In the genomic region with DNA sequence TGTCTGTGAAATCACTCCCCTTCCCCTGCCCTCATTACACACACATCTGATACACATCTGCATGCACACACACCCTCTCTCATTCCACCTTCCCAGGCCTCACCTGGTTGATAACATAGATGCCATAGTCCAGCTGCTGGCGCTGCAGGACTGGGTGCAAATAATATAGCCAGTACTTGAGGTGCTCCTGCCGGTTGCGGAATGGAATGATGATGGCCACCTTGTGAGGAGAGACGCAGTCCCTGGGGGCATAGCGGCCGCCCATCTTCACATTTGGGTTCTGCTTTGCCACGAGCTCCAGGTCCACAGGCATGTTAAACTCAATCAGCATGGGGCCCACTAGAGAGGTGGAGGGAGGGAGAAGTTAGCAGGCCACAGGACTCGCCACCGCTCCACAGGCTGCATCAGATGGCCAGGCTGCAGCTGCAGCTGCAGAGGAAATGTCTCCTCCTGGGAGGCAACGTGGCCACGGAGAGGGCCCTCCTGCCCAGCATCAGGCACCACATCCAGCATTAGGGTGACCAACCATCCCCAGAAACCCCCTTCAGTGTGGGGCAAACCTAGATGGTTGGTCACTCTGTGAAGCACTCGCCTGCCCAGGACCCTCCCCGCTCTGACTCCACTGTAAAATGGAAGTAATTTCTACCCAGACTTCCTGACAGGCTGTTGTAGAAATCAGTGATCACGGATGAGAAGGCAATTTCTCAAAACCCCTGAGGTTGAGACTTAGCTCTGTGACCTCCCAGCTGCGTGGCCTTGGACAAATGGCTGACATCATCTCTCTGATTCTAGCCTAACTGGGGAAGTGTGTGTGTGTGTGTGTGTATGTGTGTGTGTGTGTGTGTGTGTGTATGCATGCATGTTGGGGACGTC, we compare ENCODE assay signal across 12 cellular contexts. TPM values are rescaled to one million over a fixed set of nuclear protein-coding genes. Genes with fewer than 3 reads are reported as not detected.
DNase-seq lines count a peak whose midpoint lies in the region; ATAC-seq and TF ChIP-seq lines count a peak whose summit lies in the region.
"Had no signal": no experiment of that assay in that cellular context is flagged by ENCODE, and none has a peak within 500 bp of the region (broad histone marks: within the 10 kb centered on the region; RNA-seq: fewer than 3 reads in every experiment).

No MANE protein-coding gene starts in this region.

- no peaks in the 10 kb centered on the region for H3K27me3 Mint-ChIP-seq in CD4-positive, alpha-beta T cell

- H3K4me1 Mint-ChIP-seq in CD4-positive, alpha-beta T cell (ENCODE audit: low read depth): peaks cover 58% of the 10 kb centered on the region

- peak overlapping the region; percentile 57 for H3K27ac Mint-ChIP-seq in CD4-positive, alpha-beta T cell

- H3K4me3 ChIP-seq in fibroblast of mammary gland (ENCODE audit: control insufficient read depth, low read depth, low read length) (no peak overlapping the region), parathyroid adenoma (ENCODE audit: low read depth, low read length) (no peak overlapping the region)

- no peak for DNase-seq in CD4-positive, alpha-beta T cell
- DNase-seq in MV-4-11 (lab: John Stamatoyannopoulos, UW): peak; percentile 76
- peak; percentile 60 for DNase-seq in fibroblast of mammary gland (ENCODE audit: low read depth)
- no peak for DNase-seq in NOMO-1 (lab: John Stamatoyannopoulos, UW; ENCODE audit: unreplicated experiment in 2 of 2)
- no peak for DNase-seq in NCI-H1092 treated with DMSO at 0.1 percent for 48 hours (lab: John Stamatoyannopoulos, UW)
- DNase-seq: hippocampal formation; NCI-H187; OCI-M1; stimulated activated naive CD4-positive, alpha-beta T cell treated with Interleukin-2 at 50 U/mL for 16 hours had no signal

- no peaks in the 10 kb centered on the region for H3K27me3 ChIP-seq in CD4-positive, alpha-beta T cell (ENCODE audit: control insufficient read depth, insufficient read depth, low read length)
- H3K27me3 ChIP-seq in parathyroid adenoma (ENCODE audit: control insufficient read depth, insufficient read depth, low read length): no peaks in the 10 kb centered on the region

- intact Hi-C loops in CD4-positive, alpha-beta T cell (cut with DNase I, micrococcal nuclease): no loop called here

- no peaks in the 10 kb centered on the region for H3K9me3 Mint-ChIP-seq in CD4-positive, alpha-beta T cell

- POLR2A ChIA-PET in CD4-positive, alpha-beta T cell (lab: Charles Lee): no interaction called here

- H3K9ac ChIP-seq in parathyroid adenoma: no peak overlapping the region

- TF ChIP-seq CTCF in CD4-positive, alpha-beta T cell (IDR thresholded peaks at IDR 0.05): no peak
- TF ChIP-seq CTCF in fibroblast of mammary gland (conservative IDR thresholded peaks at IDR 0.05; ENCODE audit: control insufficient read depth, insufficient read depth, low read depth, low read length): no peak
- peak; percentile 41 for TF ChIP-seq CTCF in parathyroid adenoma (IDR thresholded peaks at IDR 0.05)

- no peak overlapping the region for H3K27ac ChIP-seq in CD4-positive, alpha-beta T cell (ENCODE audit: low read depth, low read length)
- peak overlapping the region; percentile 39 for H3K27ac ChIP-seq in parathyroid adenoma

- peak overlapping the region; percentile 1 for H3K4me3 Mint-ChIP-seq in CD4-positive, alpha-beta T cell

- peaks cover 56% of the 10 kb centered on the region for H3K36me3 Mint-ChIP-seq in CD4-positive, alpha-beta T cell (ENCODE audit: low read depth)

- H3K79me2 ChIP-seq in parathyroid adenoma: peaks cover 42% of the 10 kb centered on the region

- peak overlapping the region; percentile 37 for H3K4me2 ChIP-seq in parathyroid adenoma (ENCODE audit: low read length)

- no peak for ATAC-seq in CD4-positive, alpha-beta T cell (ENCODE audit: poor library complexity)
- ATAC-seq in HG03457 (IDR thresholded peaks at IDR 0.05; ENCODE audit: unreplicated experiment): no peak
- ATAC-seq in GM19452 (IDR thresholded peaks at IDR 0.05; ENCODE audit: unreplicated experiment): no peak

- H3K9me3 ChIP-seq in CD4-positive, alpha-beta T cell (ENCODE audit: control insufficient read depth, low read length): no peaks in the 10 kb centered on the region
- no peaks in the 10 kb centered on the region for H3K9me3 ChIP-seq in parathyroid adenoma (ENCODE audit: control insufficient read depth, low read length)

- peaks cover 24% of the 10 kb centered on the region for H3K4me1 ChIP-seq in parathyroid adenoma

- no peaks in the 10 kb centered on the region for H3K36me3 ChIP-seq in parathyroid adenoma (ENCODE audit: control insufficient read depth, insufficient read depth, low read length)

- CTCF ChIA-PET in CD4-positive, alpha-beta T cell (lab: Charles Lee): no interaction called here

- H2AFZ ChIP-seq in parathyroid adenoma: no peak overlapping the region

RNA-seq across cellular contexts. Expression of a gene that starts 31.8 kb away (rescaled TPM):
- total RNA-seq in CD4-positive, alpha-beta T cell: 10 to 100 TPM; 74.7 to 77.0 TPM

RNA-seq across cellular contexts. Expression of a gene that starts 58.8 kb away (rescaled TPM):
- total RNA-seq in CD4-positive, alpha-beta T cell: 10 to 100 TPM; 25.1 to 26.0 TPM

Comparison
In these comparisons a context has a peak if more than half of its experiments do, and no peak if none do; other contexts are left out.
1. DNase-seq: peak in MV-4-11 (single experiment) and fibroblast of mammary gland (single experiment); none in CD4-positive, alpha-beta T cell (0 of 10), NOMO-1 (0 of 2) and NCI-H1092 treated with DMSO at 0.1 percent for 48 hours (single experiment).